8 cellular contexts compared by ENCODE assay signal in genomic region chr2:127526940-127527804, GRCh38. TPM values are rescaled to one million over a fixed set of nuclear protein-coding genes. Genes with fewer than 3 reads are reported as not detected.
DNase-seq lines count a peak whose midpoint lies in the region; ATAC-seq and TF ChIP-seq lines count a peak whose summit lies in the region.

No MANE protein-coding gene starts in this region.

- H3K4me1 ChIP-seq in SK-N-SH (ENCODE audit: control insufficient read depth in 1 of 2, insufficient read depth in 2 of 2, low read depth in 1 of 2, low read length in 1 of 2) (peaks cover 0 to 10% of the 10 kb centered on the region in 2 experiments; a peak in 2 of 4 replicates), neutrophil (ENCODE audit: control insufficient read depth in 1 of 2, insufficient read depth in 1 of 2, low read depth in 1 of 2, low read length in 1 of 2) (peaks cover 16 to 24% of the 10 kb centered on the region in 2 experiments)

- peak overlapping the region; percentile 98 for H2AFZ ChIP-seq in SK-N-SH (ENCODE audit: low read depth)

- peak; percentile 13 for ATAC-seq in HG03139 (IDR thresholded peaks at IDR 0.05; ENCODE audit: unreplicated experiment)

- peak; percentile 26; the same call in 1 of the 2 replicates for TF ChIP-seq CTCF in SK-N-SH (IDR thresholded peaks at IDR 0.05)
- TF ChIP-seq CTCF in epithelial cell of proximal tubule (conservative IDR thresholded peaks at IDR 0.05; ENCODE audit: low read depth, low read length) = no peak
- TF ChIP-seq CTCF in neutrophil (IDR thresholded peaks at IDR 0.05) = no peak

- H3K27ac ChIP-seq in SK-N-SH (ENCODE audit: low read depth in 2 of 2, low read length in 1 of 2) (peak overlapping the region; percentile 94 to 96), neutrophil (peak overlapping the region; percentile 87)

- H3K36me3 ChIP-seq in SK-N-SH (replicated peaks in 1 of 2; ENCODE audit: control insufficient read depth in 1 of 2, insufficient read depth in 2 of 2, low read length in 1 of 2) (peaks cover 10 to 20% of the 10 kb centered on the region in 2 experiments), neutrophil (peaks cover 15% of the 10 kb centered on the region)

- TF ChIP-seq EP300 in SK-N-SH (IDR thresholded peaks at IDR 0.05; ENCODE audit: borderline replicate concordance in 1 of 2, low read depth in 1 of 2, low read length in 1 of 2) = no peak

- peaks cover 40% of the 10 kb centered on the region for H3K79me2 ChIP-seq in SK-N-SH (ENCODE audit: insufficient read depth)

- POLR2A ChIA-PET in SK-N-SH (lab: Yijun Ruan, JAX) = interaction anchor here (0.6 to 1.9 kb wide), 6 partner anchors 12 to 174 kb away, joined by 3 to 7 read pairs (median 4); partner anchors contain the start of gene SFT2D3

- no peaks in the 10 kb centered on the region for H3K9me3 ChIP-seq in SK-N-SH
- no peaks in the 10 kb centered on the region for H3K9me3 ChIP-seq in neutrophil

- H3K4me3 ChIP-seq in SK-N-SH (ENCODE audit: low read depth in 2 of 2, low read length in 1 of 2) (peak overlapping the region; percentile 76 to 94), epithelial cell of proximal tubule (ENCODE audit: low read depth, low read length) (peak overlapping the region; percentile 85), neutrophil (ENCODE audit: low read depth in 1 of 2, low read length in 1 of 2) (peak overlapping the region; percentile 76 to 95)

- H3K4me2 ChIP-seq in SK-N-SH = peak overlapping the region; percentile 81

- CTCF ChIA-PET in SK-N-SH (lab: Yijun Ruan, JAX) = interaction anchor here (0.8 to 1.6 kb wide), 7 partner anchors 9 to 203 kb away, joined by 3 to 10 read pairs (median 3); partner anchors contain the start of gene LIMS2

- no peak for TF ChIP-seq RAD21 in SK-N-SH (IDR thresholded peaks at IDR 0.05; ENCODE audit: low read length)

- H3K27me3 ChIP-seq in SK-N-SH (ENCODE audit: insufficient read depth) (no peaks in the 10 kb centered on the region), neutrophil (no peaks in the 10 kb centered on the region)

- H4K20me1 ChIP-seq in SK-N-SH (ENCODE audit: insufficient read depth) = peaks cover 4% of the 10 kb centered on the region; the same call in 1 of the 2 replicates

- 32% methylated on average over 16 of the region's 16 CpGs for WGBS in SK-N-SH (ENCODE audit: low lambda C conversion rate)

- H3K9ac ChIP-seq in SK-N-SH = peak overlapping the region; percentile 98

- H3F3A ChIP-seq in SK-N-SH (replicated peaks; ENCODE audit: insufficient read depth) = no peaks in the 10 kb centered on the region

- no peaks in the 10 kb centered on the region for H3K9me2 ChIP-seq in SK-N-SH

- peak; percentile 1 for DNase-seq in stimulated activated CD8-positive, alpha-beta memory T cell treated with anti-CD3 and anti-CD28 coated beads, Interleukin-7, amount 100 ng/mL, for 24 hours (ENCODE audit: low read depth)
- no peak for DNase-seq in stimulated activated CD8-positive, alpha-beta memory T cell treated with anti-CD3 and anti-CD28 coated beads, Interleukin-4, amount 100 ng/mL, for 48 hours
- DNase-seq in SK-N-SH (peak; percentile 44), epithelial cell of proximal tubule (ENCODE audit: low read depth) (no peak), NCI-H2029 treated with DMSO at 0.1 percent for 48 hours (lab: John Stamatoyannopoulos, UW) (no peak), putamen (ENCODE audit: low spot score) (no peak)

TF ChIP-seq in SK-N-SH, 30 proteins besides CTCF, POLR2A, EP300 and RAD21:
- TF ChIP-seq ZBTB33 (IDR thresholded peaks at IDR 0.05; ENCODE audit: borderline replicate concordance, low read depth) (0 out of 2 replicates have a peak, but pooled peaks have one; percentile 3), MAX (IDR thresholded peaks at IDR 0.05; ENCODE audit: low read depth) (0 out of 2 replicates have a peak, but pooled peaks have one; percentile 3), SMC3 (IDR thresholded peaks at IDR 0.05; ENCODE audit: low read depth, low read length) (no peak)

RNA-seq across cellular contexts. Expression of gene IWS1, which starts 0.9 kb away (rescaled TPM):
- polyA plus RNA-seq in SK-N-SH (2012; rRNA removed) = 24.6 and 30.0 TPM in 2 replicates
- 30.0 and 35.8 TPM in 2 replicates for polyA plus RNA-seq in SK-N-SH (2012; cell fraction: cytosol; rRNA removed)
- 19.8 and 27.7 TPM in 2 replicates for polyA plus RNA-seq in SK-N-SH (2012; cell fraction: nucleus; rRNA removed)
- 50.7 and 77.1 TPM in 2 replicates for total RNA-seq in epithelial cell of proximal tubule

RNA-seq across cellular contexts. Expression of gene MYO7B, which starts 8.3 kb away (rescaled TPM):
- polyA plus RNA-seq in SK-N-SH (2012; rRNA removed) = 0.06 and 0.08 TPM in 2 replicates
- polyA plus RNA-seq in SK-N-SH (2012; cell fraction: cytosol; rRNA removed) = 0.03 and 0.05 TPM in 2 replicates
- 0.29 and 0.42 TPM in 2 replicates for polyA plus RNA-seq in SK-N-SH (2012; cell fraction: nucleus; rRNA removed)
- total RNA-seq in epithelial cell of proximal tubule = 0.43 TPM in 1 of 2 replicates, not detected in the other

Comparison
In these comparisons a context has a peak if more than half of its experiments do, and no peak if none do; other contexts are left out.
1. DNase-seq: peak in stimulated activated CD8-positive, alpha-beta memory T cell treated with anti-CD3 and anti-CD28 coated beads, Interleukin-7, amount 100 ng/mL, for 24 hours (single experiment) and SK-N-SH (single experiment); none in stimulated activated CD8-positive, alpha-beta memory T cell treated with anti-CD3 and anti-CD28 coated beads, Interleukin-4, amount 100 ng/mL, for 48 hours (single experiment), epithelial cell of proximal tubule (single experiment), NCI-H2029 treated with DMSO at 0.1 percent for 48 hours (single experiment) and putamen (single experiment).
2. Peak in every context shown above with its lines, with median percentiles within 50 percentile points of each other: H3K4me3 ChIP-seq.